In genomic region chr1:64686828-64687724, GRCh38 we compare ENCODE assay signal across 8 cellular contexts. TPM values are rescaled to one million over a fixed set of nuclear protein-coding genes. Genes with fewer than 3 reads are reported as not detected.
DNase-seq lines count a peak whose midpoint lies in the region; ATAC-seq and TF ChIP-seq lines count a peak whose summit lies in the region.

No MANE protein-coding gene starts in this region.

- TF ChIP-seq POLR2A in stomach (IDR thresholded peaks at IDR 0.05): no peak

- no peak overlapping the region for H3K9ac ChIP-seq in mammary epithelial cell (ENCODE audit: insufficient read depth, low read length)

- H3K4me3 ChIP-seq in mammary epithelial cell (replicated peaks in 1 of 3; ENCODE audit: insufficient read depth in 1 of 3, low read depth in 2 of 3, low read length in 3 of 3) (no peak overlapping the region), stomach (no peak overlapping the region)

- CTCF ChIA-PET in mammary epithelial cell (lab: Charles Lee; ENCODE audit: low non-redundant PET): no interaction called here

- in situ Hi-C loops in Caki2 (cut with HindIII; ENCODE audit: low pct_unique_long_range_greater_than_20kb, low sequenced_read_pairs) (no loop called here), mammary epithelial cell (cut with MboI; ENCODE audit: low sequenced_read_pairs in 2 of 2) (loop anchor here in 1 of 2 donors (25.0 kb wide), 1 partner anchor 425 kb away; no protein-coding TSS in a partner anchor)

- dilution Hi-C loops in mammary epithelial cell (cut with HindIII; ENCODE audit: low sequenced_read_pairs): no loop called here

- no peaks in the 10 kb centered on the region for H3K36me3 ChIP-seq in mammary epithelial cell (ENCODE audit: insufficient read depth, low read length)
- H3K36me3 ChIP-seq in stomach: peaks cover 4 to 60% (median 35%) of the 10 kb centered on the region in 4 donors

- H2AFZ ChIP-seq in mammary epithelial cell (ENCODE audit: low read depth, low read length): no peak overlapping the region

- H3K27me3 ChIP-seq in mammary epithelial cell (ENCODE audit: insufficient read depth, low read length) (no peaks in the 10 kb centered on the region), stomach (no peaks in the 10 kb centered on the region)

- peaks cover 14% of the 10 kb centered on the region for H3K4me1 ChIP-seq in mammary epithelial cell (ENCODE audit: insufficient read depth, low read length)
- H3K4me1 ChIP-seq in stomach: peaks cover 8 to 24% (median 16%) of the 10 kb centered on the region in 4 donors

- intact Hi-C loops in mammary epithelial cell (cut with micrococcal nuclease) (loop anchor here (1.0 to 5.0 kb wide), 4 partner anchors 58 to 1000 kb away; partner anchors contain the start of gene RAVER2), stomach (cut with DNase I; ENCODE audit: low total_unique reads) (loop anchor here (5.0 kb wide), 1 partner anchor 135 kb away; no protein-coding TSS in a partner anchor)

- no peaks in the 10 kb centered on the region for H3K79me2 ChIP-seq in mammary epithelial cell (ENCODE audit: insufficient read depth, low read length)

- DNase-seq in Caki2 (ENCODE audit: low read depth) (peak; percentile 27), HS-27A (ENCODE audit: low read depth) (peak; percentile 14), RKO (ENCODE audit: low spot score) (peak; percentile 66), mammary epithelial cell (peak; percentile 21), inferior parietal cortex (ENCODE audit: extremely low spot score) (peak; percentile 71), stomach (peak; percentile 41), globus pallidus (ENCODE audit: low spot score) (no peak)

- H3K4me2 ChIP-seq in mammary epithelial cell (ENCODE audit: insufficient read depth, low read depth, low read length): no peak overlapping the region

- no peaks in the 10 kb centered on the region for H3K9me3 ChIP-seq in mammary epithelial cell (replicated peaks; ENCODE audit: insufficient read depth, low read length)
- no peaks in the 10 kb centered on the region for H3K9me3 ChIP-seq in stomach

- BruUV-seq in mammary epithelial cell (replicated peaks; lab: Mats Ljungman, UMichigan): no TSS peak

- H3K27ac ChIP-seq in mammary epithelial cell (ENCODE audit: insufficient read depth, low read depth, low read length) (peak overlapping the region; percentile 3), stomach (peak overlapping the region in 4 of 5 donors; percentile 28 to 59 (median 34))

- no peaks in the 10 kb centered on the region for H4K20me1 ChIP-seq in mammary epithelial cell (ENCODE audit: insufficient read depth, low read length)

- peak; percentile 57 for ATAC-seq in GM19023 (IDR thresholded peaks at IDR 0.05; ENCODE audit: unreplicated experiment)

- TF ChIP-seq CTCF in mammary epithelial cell (conservative IDR thresholded peaks at IDR 0.05 in 1 of 2, IDR thresholded peaks at IDR 0.05 in 1 of 2; ENCODE audit: extremely low read depth in 1 of 2, insufficient read depth in 1 of 2, low read depth in 1 of 2, low read length in 2 of 2): peak; percentile 86 to 88
- TF ChIP-seq CTCF in stomach (IDR thresholded peaks at IDR 0.05): peak in 5 of 7 experiments; percentile 82 to 88 (median 87)

- TF ChIP-seq EP300 in stomach (IDR thresholded peaks at IDR 0.05): no peak

- WGBS in mammary epithelial cell (ENCODE audit: low coverage, missing lambda C conversion rate): 36% methylated on average over 7 of the region's 7 CpGs
- WGBS in stomach, 5 donors: 16 to 22% (median 18%) methylated on average over 7 of the region's 7 CpGs

RNA-seq across cellular contexts. Expression of gene RAVER2, which starts 57.8 kb away (rescaled TPM):
- 0.88 and 1.2 TPM in 2 replicates for total RNA-seq in Caki2 (2014; rRNA removed; shearing (Covaris generic); ENCODE audit: low replicate concordance)
- 10 to 100 TPM in 1 of 2 donors, 1 to 10 TPM in 1; 9.7 to 15.8 TPM for total RNA-seq in mammary epithelial cell
- polyA plus RNA-seq in mammary epithelial cell: 8.1 TPM
- polyA minus RNA-seq in mammary epithelial cell: 2.5 TPM
- 10 to 100 TPM in 4 of 5 donors, 1 to 10 TPM in 1; 4.7 to 27.5 (median 23.2) TPM for total RNA-seq in stomach
- 1 to 10 TPM; 5.6 to 9.9 (median 6.3) TPM for polyA plus RNA-seq in stomach
